14 cellular contexts compared by ENCODE assay signal in the genomic region with DNA sequence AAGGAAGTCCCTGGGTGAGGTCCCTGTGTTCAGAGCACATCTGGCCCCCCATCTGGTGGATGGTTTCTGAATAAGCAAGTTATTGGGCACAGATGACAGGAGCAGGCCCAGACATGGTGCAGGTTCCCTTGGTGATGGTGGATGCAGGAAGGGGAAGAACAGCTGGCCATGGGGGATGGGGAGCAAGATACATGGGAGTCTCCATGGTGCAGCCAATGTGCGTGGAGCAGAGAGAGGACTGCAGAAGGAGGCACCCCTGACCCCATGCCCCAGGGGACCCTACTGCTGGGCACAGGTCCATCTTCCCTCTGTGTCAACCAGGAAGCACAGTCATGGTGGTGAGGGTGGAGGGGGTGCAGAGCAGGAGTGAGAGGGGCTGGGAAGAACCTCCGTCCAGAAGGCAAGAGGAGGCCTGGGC. TPM values are rescaled to one million over a fixed set of nuclear protein-coding genes. Genes with fewer than 3 reads are reported as not detected.
DNase-seq lines count a peak whose midpoint lies in the region; ATAC-seq and TF ChIP-seq lines count a peak whose summit lies in the region.
"Had no signal": no experiment of that assay in that cellular context is flagged by ENCODE, and none has a peak within 500 bp of the region (broad histone marks: within the 10 kb centered on the region; RNA-seq: fewer than 3 reads in every experiment).

No MANE protein-coding gene starts in this region.

- H3K27ac ChIP-seq in DND-41 (ENCODE audit: low read length) (no peak overlapping the region), transverse colon (peak overlapping the region in 2 of 4 donors; percentile 8 to 13)
- H3K27ac ChIP-seq: brain microvascular endothelial cell had no signal

- no peak for TF ChIP-seq EP300 in transverse colon (IDR thresholded peaks at IDR 0.05; ENCODE audit: low read depth)

- DNase-seq in DND-41 = no peak
- peak; percentile 46 for DNase-seq in M059J (ENCODE audit: low read depth)
- no peak for DNase-seq in adipocyte (ENCODE audit: low read depth)
- no peak for DNase-seq in mucosa of descending colon
- no peak for DNase-seq in SHP77 treated with DMSO at 0.1 percent for 48 hours (lab: John Stamatoyannopoulos, UW)
- no peak for DNase-seq in transverse colon
- DNase-seq: GF-D8; KG1; naive B cell; RPMI8226; stimulated activated CD4-positive, alpha-beta T cell treated with anti-CD3 and anti-CD28 coated beads, Interleukin-2, amount 100 ng/mL, for 24 hours had no signal

- in situ Hi-C loops in transverse colon (cut with MboI; ENCODE audit: low pct_ligation_motif_present in 1 of 4, low pct_unique_long_range_greater_than_20kb in 1 of 4, low sequenced_read_pairs in 3 of 4) = loop anchor here in 1 of 4 donors (25.0 kb wide), 1 partner anchor 141 kb away; no protein-coding TSS in a partner anchor

- TF ChIP-seq CTCF in DND-41 (IDR thresholded peaks at IDR 0.05; ENCODE audit: borderline replicate concordance, extremely low read depth, low read length, poor library complexity, severe bottlenecking) = peak; percentile 8
- no peak for TF ChIP-seq CTCF in mucosa of descending colon (IDR thresholded peaks at IDR 0.05)
- no peak for TF ChIP-seq CTCF in transverse colon (IDR thresholded peaks at IDR 0.05)

- no peaks in the 10 kb centered on the region for H3K4me1 ChIP-seq in DND-41 (ENCODE audit: insufficient read depth, low read length)
- peaks cover 31% of the 10 kb centered on the region for H3K4me1 ChIP-seq in adipocyte (ENCODE audit: control insufficient read depth, insufficient read depth, low read length)
- no peaks in the 10 kb centered on the region for H3K4me1 ChIP-seq in mucosa of descending colon (ENCODE audit: low read depth)
- H3K4me1 ChIP-seq in transverse colon = peaks cover 0 to 15% (median 2%) of the 10 kb centered on the region in 4 donors

- ATAC-seq in DND-41 (ENCODE audit: insufficient read depth, low read depth) (peak; percentile 41; the same call in 2 of the 3 replicates), mucosa of descending colon (peak; percentile 7), GM21717 (IDR thresholded peaks at IDR 0.05; ENCODE audit: unreplicated experiment) (no peak), HG02884 (IDR thresholded peaks at IDR 0.05; ENCODE audit: unreplicated experiment) (no peak)

- H3K9me3 ChIP-seq in DND-41 (ENCODE audit: insufficient read depth, low read length, severe bottlenecking) = no peaks in the 10 kb centered on the region
- H3K9me3 ChIP-seq in adipocyte (ENCODE audit: control insufficient read depth, low read length) = no peaks in the 10 kb centered on the region
- H3K9me3 ChIP-seq in mucosa of descending colon = no peaks in the 10 kb centered on the region
- no peaks in the 10 kb centered on the region for H3K9me3 ChIP-seq in transverse colon

- H4K20me1 ChIP-seq in DND-41 (ENCODE audit: insufficient read depth, low read length) = no peaks in the 10 kb centered on the region; the same call in 1 of the 2 replicates

- H3K27me3 ChIP-seq in DND-41 (ENCODE audit: insufficient read depth, low read length, poor library complexity) = no peaks in the 10 kb centered on the region
- no peaks in the 10 kb centered on the region for H3K27me3 ChIP-seq in adipocyte (replicated peaks; ENCODE audit: control insufficient read depth, insufficient read depth, low read length)
- H3K27me3 ChIP-seq in transverse colon = no peaks in the 10 kb centered on the region
- H3K27me3 ChIP-seq: brain microvascular endothelial cell had no signal

- no peak overlapping the region for H3K4me3 ChIP-seq in DND-41 (ENCODE audit: low read depth in 1 of 2, low read length in 2 of 2)
- H3K4me3 ChIP-seq in adipocyte (ENCODE audit: low read length) = no peak overlapping the region
- H3K4me3 ChIP-seq in mucosa of descending colon = no peak overlapping the region
- H3K4me3 ChIP-seq in transverse colon = no peak overlapping the region

- TF ChIP-seq POLR2A in transverse colon (IDR thresholded peaks at IDR 0.05) = no peak

- no peaks in the 10 kb centered on the region for H3K79me2 ChIP-seq in DND-41 (ENCODE audit: insufficient read depth, low read length)

- intact Hi-C loops in mucosa of descending colon (cut with DNase I, micrococcal nuclease) (no loop called here), transverse colon (cut with DNase I; ENCODE audit: low total_unique reads) (no loop called here)

- 0 out of 2 replicates have a peak, but pooled peaks cover 2% of the 10 kb centered on the region for H3K36me3 ChIP-seq in DND-41 (ENCODE audit: insufficient read depth, low read length)
- H3K36me3 ChIP-seq in adipocyte (ENCODE audit: control insufficient read depth, insufficient read depth, low read length, severe bottlenecking) = peaks cover 7% of the 10 kb centered on the region
- no peaks in the 10 kb centered on the region for H3K36me3 ChIP-seq in mucosa of descending colon (ENCODE audit: low read depth)
- H3K36me3 ChIP-seq in transverse colon = no peaks in the 10 kb centered on the region

- WGBS in transverse colon (ENCODE audit: low coverage in 1 of 2), 2 donors = 90% methylated on average over 2 of the region's 2 CpGs; no CpG with 5 or more reads in 1 of the 2 donors

- no peak overlapping the region for H2AFZ ChIP-seq in DND-41 (ENCODE audit: low read depth, low read length)

- no peak overlapping the region for H3K4me2 ChIP-seq in DND-41 (ENCODE audit: insufficient read depth, low read length)

- no peak overlapping the region for H3K9ac ChIP-seq in DND-41 (ENCODE audit: low read depth, low read length)
- peak overlapping the region; percentile 13 for H3K9ac ChIP-seq in adipocyte (ENCODE audit: low read length)

RNA-seq across cellular contexts. Expression of a gene that starts 43.8 kb away (rescaled TPM):
- total RNA-seq in M059J (2014; rRNA removed; shearing (Covaris generic)) = 32.6 and 41.6 TPM in 2 replicates
- total RNA-seq in mucosa of descending colon (10 to 100 TPM; 25.0 to 31.7 (median 26.9) TPM), transverse colon (10 to 100 TPM; 12.7 to 32.9 (median 30.4) TPM)

Comparison
In these comparisons a context has a peak if more than half of its experiments do, and no peak if none do; other contexts are left out.
1. ATAC-seq: peak in DND-41 (single experiment) and mucosa of descending colon (single experiment); none in GM21717 (single experiment) and HG02884 (single experiment).